In the genomic region with DNA sequence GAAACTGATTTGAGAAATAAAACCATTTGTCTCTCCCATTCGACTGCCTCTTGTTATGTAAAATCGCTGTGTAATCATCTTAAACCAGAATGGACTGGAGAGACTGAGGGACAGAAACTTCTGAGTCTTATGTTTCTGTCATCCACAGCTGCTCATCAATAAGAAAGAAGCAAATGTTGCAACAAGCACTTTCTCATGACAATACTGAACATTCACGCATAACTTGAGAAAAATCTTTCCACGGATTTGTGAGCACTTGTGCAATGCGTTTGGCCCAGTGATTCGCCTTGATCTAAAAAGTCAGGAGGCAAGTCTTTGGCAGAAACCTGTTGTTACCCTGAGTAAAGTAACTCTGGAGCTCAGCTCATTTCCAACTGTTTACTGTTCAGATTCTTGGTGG, we compare ENCODE assay signal across 21 cellular contexts.
A peak's percentile ranks its signal among the peaks of the same experiment; 100 is the strongest.
DNase-seq lines count a peak whose midpoint lies in the region; ATAC-seq, FAIRE-seq and TF ChIP-seq lines count a peak whose summit lies in the region.
"Had no signal": no experiment of that assay in that cellular context is flagged by ENCODE, and none has a peak within 500 bp of the region (broad histone marks: within the 10 kb centered on the region; RNA-seq: fewer than 3 reads in every experiment).

No MANE protein-coding gene starts in this region.

- 27 to 46% methylated on average over 6 of the region's 6 CpGs for WGBS in esophagus squamous epithelium, 2 donors
- WGBS in pancreas, 2 donors, result 73 to 76% methylated on average over 6 of the region's 6 CpGs
- WGBS in thyroid gland, 2 donors, result 39 to 60% methylated on average over 6 of the region's 6 CpGs
- WGBS in smooth muscle cell (ENCODE audit: low lambda C conversion rate), result 93% methylated on average over 6 of the region's 6 CpGs

- H3K36me3 ChIP-seq in bronchial epithelial cell (ENCODE audit: control insufficient read depth, insufficient read depth, low read length) (no peaks in the 10 kb centered on the region), esophagus squamous epithelium (no peaks in the 10 kb centered on the region), pancreas (no peaks in the 10 kb centered on the region), thyroid gland (no peaks in the 10 kb centered on the region), WERI-Rb-1 (no peaks in the 10 kb centered on the region), smooth muscle cell (ENCODE audit: low read depth) (no peaks in the 10 kb centered on the region)
- H3K36me3 ChIP-seq: HAP-1, MG63 had no signal

- H3K27me3 ChIP-seq in bronchial epithelial cell (ENCODE audit: control insufficient read depth, insufficient read depth, low read length) (no peaks in the 10 kb centered on the region), esophagus squamous epithelium (no peaks in the 10 kb centered on the region), pancreas (no peaks in the 10 kb centered on the region), thyroid gland (no peaks in the 10 kb centered on the region), WERI-Rb-1 (ENCODE audit: insufficient read depth, low read depth, severe bottlenecking) (peaks cover 73% of the 10 kb centered on the region), smooth muscle cell (ENCODE audit: low read depth) (peaks cover 9% of the 10 kb centered on the region)
- H3K27me3 ChIP-seq: MG63 had no signal

- no peaks in the 10 kb centered on the region for H4K20me1 ChIP-seq in smooth muscle cell (ENCODE audit: low read depth)

- H3K9ac ChIP-seq in smooth muscle cell (ENCODE audit: low read depth), result no peak overlapping the region
- H3K9ac ChIP-seq: GM23248 had no signal

- H3K4me3 ChIP-seq in bronchial epithelial cell (ENCODE audit: low read depth, low read length) (no peak overlapping the region), esophagus squamous epithelium (no peak overlapping the region), pancreas (no peak overlapping the region), thyroid gland (replicated peaks in 1 of 3) (no peak overlapping the region), WERI-Rb-1 (ENCODE audit: low read depth, low read length) (no peak overlapping the region), coronary artery (no peak overlapping the region), smooth muscle cell (no peak overlapping the region)
- H3K4me3 ChIP-seq: GM23248, HAP-1, MG63 had no signal

- H3K79me2 ChIP-seq in smooth muscle cell (ENCODE audit: low read depth), result no peaks in the 10 kb centered on the region

- H3K4me1 ChIP-seq in esophagus squamous epithelium, result peaks cover 0 to 42% (median 9%) of the 10 kb centered on the region in 3 donors
- peaks cover 0 to 8% (median 0%) of the 10 kb centered on the region in 3 donors for H3K4me1 ChIP-seq in pancreas
- H3K4me1 ChIP-seq in thyroid gland, result peaks cover 0 to 8% of the 10 kb centered on the region in 2 donors
- no peaks in the 10 kb centered on the region for H3K4me1 ChIP-seq in smooth muscle cell (ENCODE audit: low read depth)
- H3K4me1 ChIP-seq: HAP-1 had no signal

- FAIRE-seq in bronchial epithelial cell (lab: Jason Lieb, UNC) (no peak), pancreas (lab: Jason Lieb, UNC) (no peak)
- FAIRE-seq: RCC 7860 had no signal

- no peaks in the 10 kb centered on the region for H3F3A ChIP-seq in smooth muscle cell (ENCODE audit: low read depth)

- H3K9me3 ChIP-seq in esophagus squamous epithelium (no peaks in the 10 kb centered on the region), pancreas (no peaks in the 10 kb centered on the region), thyroid gland (no peaks in the 10 kb centered on the region), WERI-Rb-1 (ENCODE audit: severe bottlenecking) (no peaks in the 10 kb centered on the region), smooth muscle cell (replicated peaks; ENCODE audit: low read depth) (no peaks in the 10 kb centered on the region)
- H3K9me3 ChIP-seq: HAP-1, MG63 had no signal

- DNase-seq in bronchial epithelial cell (ENCODE audit: low read depth) (peak; percentile 30), esophagus squamous epithelium (lab: John Stamatoyannopoulos, UW) (no peak), pancreas (no peak), thyroid gland (peak; percentile 6 to 9), WERI-Rb-1 (no peak), coronary artery (ENCODE audit: low spot score) (no peak), smooth muscle cell (lab: John Stamatoyannopoulos, UW; ENCODE audit: unreplicated experiment) (no peak)
- DNase-seq: Calu3, DMS79 treated with DMSO at 0.1 percent for 48 hours, GM23248, HFFc6, IMR-90, KG1, MG63, NCI-H2029, NCI-H446, NCI-H524 treated with DMSO at 0.1 percent for 48 hours, NCI-H774, SIG-M5 had no signal

- H3K27ac ChIP-seq in esophagus squamous epithelium (peak overlapping the region; percentile 18 to 72 (median 54)), pancreas (no peak overlapping the region), thyroid gland (peak overlapping the region in 1 of 3 donors; percentile 50), WERI-Rb-1 (no peak overlapping the region), coronary artery (no peak overlapping the region), smooth muscle cell (ENCODE audit: low read depth) (no peak overlapping the region)
- H3K27ac ChIP-seq: GM23248 had no signal

- TF ChIP-seq CTCF in bronchial epithelial cell (IDR thresholded peaks at IDR 0.05; ENCODE audit: insufficient read depth, low read length, severe bottlenecking) (no peak), esophagus squamous epithelium (IDR thresholded peaks at IDR 0.05) (no peak), pancreas (IDR thresholded peaks at IDR 0.05) (no peak), thyroid gland (IDR thresholded peaks at IDR 0.05) (no peak), WERI-Rb-1 (IDR thresholded peaks at IDR 0.05; ENCODE audit: low read depth, low read length) (no peak), coronary artery (IDR thresholded peaks at IDR 0.05) (no peak), smooth muscle cell (IDR thresholded peaks at IDR 0.05; ENCODE audit: borderline replicate concordance, insufficient read depth, poor library complexity, severe bottlenecking) (no peak)

- H3K4me2 ChIP-seq in smooth muscle cell, result no peak overlapping the region

- intact Hi-C loops in esophagus squamous epithelium (cut with DNase I), result loop anchor here (10.0 kb wide), 1 partner anchor 78 kb away; no protein-coding TSS in a partner anchor
- intact Hi-C loops in pancreas (cut with DNase I), result no loop called here
- intact Hi-C loops in thyroid gland (cut with DNase I), result no loop called here

- H2AFZ ChIP-seq in smooth muscle cell (ENCODE audit: low read depth), result no peak overlapping the region
- H2AFZ ChIP-seq: GM23248 had no signal

- no peak for TF ChIP-seq POLR2A in esophagus squamous epithelium (IDR thresholded peaks at IDR 0.05)
- TF ChIP-seq POLR2A in thyroid gland (IDR thresholded peaks at IDR 0.05), result no peak

- peak in 3 of 4 donors; percentile 21 to 49 (median 40) for ATAC-seq in pancreas

Comparison
In these comparisons a context has a peak if more than half of its experiments do, and no peak if none do; other contexts are left out.
1. DNase-seq: peak in bronchial epithelial cell (single experiment) and thyroid gland (2 of 2); none in esophagus squamous epithelium (single experiment), pancreas (0 of 6), WERI-Rb-1 (single experiment), coronary artery (single experiment) and smooth muscle cell (single experiment).
2. H3K27ac ChIP-seq: peak in esophagus squamous epithelium (4 of 4); none in pancreas (0 of 4), WERI-Rb-1 (single experiment), coronary artery (0 of 2) and smooth muscle cell (single experiment).